1 cellular context compared by ENCODE assay signal in genomic region chr16:89586853-89587252, GRCh38.
TF ChIP-seq lines count a peak whose summit lies in the region.

No MANE protein-coding gene starts in this region.

TF ChIP-seq in K562, 482 proteins besides CTCF, POLR2A, EP300 and RAD21 (continued from another document):
- TF ChIP-seq ZNF639 (CRISPR knock-in tag; conservative IDR thresholded peaks at IDR 0.05 in 1 of 2, IDR thresholded peaks at IDR 0.05 in 1 of 2) (no peak), HDGF (IDR thresholded peaks at IDR 0.05) (no peak), CCNT2 (IDR thresholded peaks at IDR 0.05; ENCODE audit: borderline replicate concordance, extremely low read depth, insufficient read length, low read depth, low read length) (peak; percentile 42), TOE1 (IDR thresholded peaks at IDR 0.05; ENCODE audit: borderline replicate concordance) (no peak), TOE1 (CRISPR knock-in tag; IDR thresholded peaks at IDR 0.05; ENCODE audit: borderline replicate concordance, low read depth) (no peak), ZFP30 (CRISPR knock-in tag; IDR thresholded peaks at IDR 0.05; ENCODE audit: borderline replicate concordance) (no peak), XRCC3 (IDR thresholded peaks at IDR 0.05) (no peak), VEZF1 (CRISPR knock-in tag; IDR thresholded peaks at IDR 0.05) (peak; percentile 50), HNRNPH1 (optimal IDR thresholded peaks at IDR 0.05; ENCODE audit: low read depth, low read length) (no peak), ZBTB40 (IDR thresholded peaks at IDR 0.05) (0 out of 2 replicates have a peak, but pooled peaks have one; percentile 27), ZBTB40 (CRISPR knock-in tag; IDR thresholded peaks at IDR 0.05) (no peak), PHTF2 (CRISPR knock-in tag; IDR thresholded peaks at IDR 0.05) (no peak), GABPB1 (CRISPR knock-in tag; IDR thresholded peaks at IDR 0.05) (0 out of 2 replicates have a peak, but pooled peaks have one; percentile 32), MLLT1 (IDR thresholded peaks at IDR 0.05) (no peak), DLX4 (CRISPR knock-in tag; IDR thresholded peaks at IDR 0.05) (no peak), CHD1 (IDR thresholded peaks at IDR 0.05; ENCODE audit: low read length) (no peak), ZNF584 (CRISPR knock-in tag; IDR thresholded peaks at IDR 0.05; ENCODE audit: low read depth) (no peak), HMG20B (CRISPR knock-in tag; IDR thresholded peaks at IDR 0.05) (no peak), HEY1 (CRISPR knock-in tag; IDR thresholded peaks at IDR 0.05; ENCODE audit: borderline replicate concordance) (no peak)
